ENCODE assay signal across 8 cellular contexts in the genomic region with DNA sequence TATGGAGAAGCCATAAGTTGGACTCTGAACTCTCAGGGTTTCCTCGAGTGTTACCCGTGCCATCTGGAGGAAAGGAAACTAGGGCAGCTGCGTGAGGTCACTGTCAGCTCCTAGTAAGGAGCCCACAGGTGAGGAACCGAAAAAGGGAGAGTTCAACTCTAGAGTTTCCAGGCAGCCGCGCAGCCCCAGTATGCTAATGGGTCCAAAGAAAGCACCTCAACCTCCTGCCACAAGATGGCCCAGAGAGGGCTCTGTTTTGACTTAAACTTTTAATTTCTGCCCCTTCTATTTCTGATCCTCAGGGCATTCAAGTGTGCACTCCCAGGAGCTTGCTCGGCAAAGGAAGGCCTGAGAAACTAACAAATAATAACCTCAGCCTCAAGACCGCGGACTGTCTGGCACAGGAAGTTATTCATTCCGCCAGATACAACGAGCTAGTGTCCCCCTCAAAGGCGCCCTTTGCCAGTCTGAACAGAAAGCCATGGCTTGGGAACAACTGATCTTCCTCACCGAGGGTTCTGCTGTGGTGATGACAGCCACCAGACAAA. TPM values are rescaled to one million over a fixed set of nuclear protein-coding genes. Genes with fewer than 3 reads are reported as not detected.
DNase-seq lines count a peak whose midpoint lies in the region; ATAC-seq and TF ChIP-seq lines count a peak whose summit lies in the region.

No MANE protein-coding gene starts in this region.

- H3K36me3 Mint-ChIP-seq in T-helper 2 cell treated with Interferon-gamma antibody and Interleukin-4, amounts not matched to agents 5 μg/mL and 100 μg/mL, for 36 hours (ENCODE audit: low read depth): peaks cover under 1% of the 10 kb centered on the region

- no peak overlapping the region for H3K4me3 Mint-ChIP-seq in T-helper 2 cell treated with Interferon-gamma antibody and Interleukin-4, amounts not matched to agents 5 μg/mL and 100 μg/mL, for 36 hours

- TF ChIP-seq CTCF in WERI-Rb-1 (IDR thresholded peaks at IDR 0.05; ENCODE audit: low read depth, low read length): 0 out of 2 replicates have a peak, but pooled peaks have one; percentile 15

- intact Hi-C loops in left cardiac atrium (cut with DNase I): loop anchor here in 1 of 2 donors (10.0 kb wide), 1 partner anchor 105 kb away; the partner anchor contains the start of gene STBD1

- DNase-seq in COLO668 (lab: John Stamatoyannopoulos, UW; ENCODE audit: unreplicated experiment) (peak; percentile 46), WERI-Rb-1 (peak; percentile 37), left cardiac atrium (peak; percentile 26), 8988T (no peak)
- DNase-seq in T-helper 2 cell treated with Interferon-gamma antibody and Interleukin-4, amounts not matched to agents 5 μg/mL and 100 μg/mL, for 36 hours (ENCODE audit: low spot score): no peak

- H3K4me1 Mint-ChIP-seq in T-helper 2 cell treated with Interferon-gamma antibody and Interleukin-4, amounts not matched to agents 5 μg/mL and 100 μg/mL, for 36 hours (ENCODE audit: low read depth): peaks cover 14% of the 10 kb centered on the region

- H3K9me3 ChIP-seq in WERI-Rb-1 (ENCODE audit: severe bottlenecking): no peaks in the 10 kb centered on the region

- peak; percentile 92 for ATAC-seq in HG03175 (IDR thresholded peaks at IDR 0.05; ENCODE audit: unreplicated experiment)
- peak in 1 of 2 donors; percentile 30 for ATAC-seq in left cardiac atrium

- H3K4me3 ChIP-seq in WERI-Rb-1 (ENCODE audit: low read depth, low read length): no peak overlapping the region; the same call in 1 of the 2 replicates
- H3K4me3 ChIP-seq in skin epidermis: no peak overlapping the region

- no peak overlapping the region for H3K27ac Mint-ChIP-seq in T-helper 2 cell treated with Interferon-gamma antibody and Interleukin-4, amounts not matched to agents 5 μg/mL and 100 μg/mL, for 36 hours

- peaks cover 79% of the 10 kb centered on the region for H3K36me3 ChIP-seq in WERI-Rb-1

- H3K27ac ChIP-seq in WERI-Rb-1: peak overlapping the region; percentile 90
- peak overlapping the region in 16 of 21 experiments; percentile 2 to 83 (median 56) for H3K27ac ChIP-seq in skin epidermis

- H3K27me3 Mint-ChIP-seq in T-helper 2 cell treated with Interferon-gamma antibody and Interleukin-4, amounts not matched to agents 5 μg/mL and 100 μg/mL, for 36 hours (ENCODE audit: low read depth): no peaks in the 10 kb centered on the region

- peak; percentile 12 for TF ChIP-seq POLR2A in GM19193 (IDR thresholded peaks at IDR 0.05; ENCODE audit: extremely low read depth, insufficient read depth, insufficient read length)

- H3K27me3 ChIP-seq in WERI-Rb-1 (ENCODE audit: insufficient read depth, low read depth, severe bottlenecking): no peaks in the 10 kb centered on the region

- H3K9me3 Mint-ChIP-seq in T-helper 2 cell treated with Interferon-gamma antibody and Interleukin-4, amounts not matched to agents 5 μg/mL and 100 μg/mL, for 36 hours: no peaks in the 10 kb centered on the region

RNA-seq across cellular contexts. Expression of gene SCARB2, which starts 13.9 kb away (rescaled TPM):
- total RNA-seq in left cardiac atrium: 100 to 1,000 TPM; 102 to 112 TPM

RNA-seq across cellular contexts. Expression of gene NUP54, which starts 51.5 kb away (rescaled TPM):
- 10 to 100 TPM; 20.0 to 23.0 TPM for total RNA-seq in left cardiac atrium

RNA-seq across cellular contexts. Expression of gene FAM47E, which starts 51.8 kb away (rescaled TPM):
- 1 to 10 TPM; 2.2 to 2.9 TPM for total RNA-seq in left cardiac atrium

Comparison
In these comparisons a context has a peak if more than half of its experiments do, and no peak if none do; other contexts are left out.
1. DNase-seq: peak in COLO668 (single experiment), WERI-Rb-1 (single experiment) and left cardiac atrium (single experiment); none in T-helper 2 cell treated with Interferon-gamma antibody and Interleukin-4, amounts not matched to agents 5 μg/mL and 100 μg/mL, for 36 hours (single experiment) and 8988T (single experiment).